ENCODE assay signal across 9 cellular contexts in the genomic region with DNA sequence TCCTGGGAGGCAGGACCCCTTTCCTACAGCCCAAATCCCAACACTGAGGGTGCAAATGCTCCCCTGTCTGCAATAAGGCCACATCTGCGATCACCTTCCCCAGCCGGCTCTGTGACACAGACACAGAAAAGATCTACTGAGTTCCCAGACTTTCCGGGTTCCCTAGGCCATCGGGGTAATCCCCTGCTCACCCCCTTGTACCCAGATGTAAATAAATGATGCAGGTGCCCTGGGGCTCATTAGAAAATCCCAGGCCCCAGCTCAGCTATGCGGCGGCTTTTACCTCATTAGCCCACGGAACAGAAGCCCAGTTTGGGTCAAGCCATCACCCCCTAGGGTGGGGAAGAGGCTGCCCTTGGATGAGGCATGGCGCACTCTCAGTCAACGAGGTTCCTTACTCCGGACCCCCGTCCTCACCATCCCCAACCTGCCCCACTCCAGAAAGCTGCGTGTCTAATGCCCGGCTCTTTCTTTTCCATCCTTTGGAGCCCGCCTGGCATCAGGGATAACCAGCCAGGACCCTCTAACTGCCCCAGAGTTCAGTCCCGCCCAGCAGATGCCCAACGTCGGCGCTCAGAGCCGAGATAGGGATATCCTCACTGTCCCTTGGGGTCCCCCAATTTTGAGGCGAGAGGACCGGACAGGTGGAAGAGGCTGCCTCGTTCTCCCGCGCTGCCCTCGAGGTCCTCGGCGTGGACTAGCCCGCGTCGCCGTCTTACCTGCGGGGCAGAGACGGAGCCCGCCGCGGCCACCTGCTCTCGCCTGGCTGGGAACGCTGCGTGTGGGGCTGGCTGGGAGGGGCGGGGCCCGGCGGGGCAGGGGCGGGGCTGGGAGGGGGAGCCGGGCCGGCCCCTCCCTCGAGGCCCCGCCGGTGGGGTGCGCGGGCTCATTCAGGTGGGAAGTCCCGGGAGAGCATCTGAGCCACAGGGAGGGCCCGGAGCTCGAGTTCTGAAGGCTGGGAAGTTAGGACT. TPM values are rescaled to one million over a fixed set of nuclear protein-coding genes. Genes with fewer than 3 reads are reported as not detected.
DNase-seq lines count a peak whose midpoint lies in the region; ATAC-seq and TF ChIP-seq lines count a peak whose summit lies in the region.
"Had no signal": no experiment of that assay in that cellular context is flagged by ENCODE, and none has a peak within 500 bp of the region (broad histone marks: within the 10 kb centered on the region; RNA-seq: fewer than 3 reads in every experiment).

A gene with protein sequence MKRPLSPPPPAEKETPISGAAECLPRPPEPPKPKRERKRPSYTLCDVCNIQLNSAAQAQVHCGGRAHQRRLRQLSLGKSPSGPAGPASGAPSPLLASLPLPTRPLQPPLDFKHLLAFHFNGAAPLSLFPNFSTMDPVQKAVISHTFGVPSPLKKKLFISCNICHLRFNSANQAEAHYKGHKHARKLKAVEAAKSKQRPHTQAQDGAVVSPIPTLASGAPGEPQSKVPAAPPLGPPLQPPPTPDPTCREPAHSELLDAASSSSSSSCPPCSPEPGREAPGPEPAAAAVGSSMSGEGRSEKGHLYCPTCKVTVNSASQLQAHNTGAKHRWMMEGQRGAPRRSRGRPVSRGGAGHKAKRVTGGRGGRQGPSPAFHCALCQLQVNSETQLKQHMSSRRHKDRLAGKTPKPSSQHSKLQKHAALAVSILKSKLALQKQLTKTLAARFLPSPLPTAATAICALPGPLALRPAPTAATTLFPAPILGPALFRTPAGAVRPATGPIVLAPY (minus strand): TSS at position 783 of the 971 bp plus-strand sequence. CDS start 35,417 bp downstream, outside the sequence.

- H3K4me1 ChIP-seq in ACC112 (ENCODE audit: control insufficient read depth, insufficient read depth, low read length, unreplicated experiment): peaks cover 5% of the 10 kb centered on the region
- peaks cover 0 to 10% of the 10 kb centered on the region in 2 donors for H3K4me1 ChIP-seq in left lung

- DNase-seq in activated T-cell treated with anti-CD3 and anti-CD28 coated beads, Interleukin-2, amount 50 U/mL, for 72 hours: peak in 1 of 2 donors; percentile 45
- DNase-seq in left lung (peak in 1 of 2 donors; percentile 87), amniotic stem cell (lab: John Stamatoyannopoulos, UW) (no peak), progenitor cell of endocrine pancreas (ENCODE audit: low spot score, unreplicated experiment) (no peak), hepatic stellate cell (ENCODE audit: low spot score) (no peak)

- H3K36me3 ChIP-seq in ACC112 (ENCODE audit: insufficient read depth, low read length): no peaks in the 10 kb centered on the region
- no peaks in the 10 kb centered on the region for H3K36me3 ChIP-seq in left lung

- TF ChIP-seq CTCF in left lung (IDR thresholded peaks at IDR 0.05) (no peak), progenitor cell of endocrine pancreas (IDR thresholded peaks at IDR 0.05; ENCODE audit: unreplicated experiment) (no peak)

- H3K9me3 Mint-ChIP-seq in IgD-negative memory B cell: no peaks in the 10 kb centered on the region
- no peaks in the 10 kb centered on the region for H3K9me3 Mint-ChIP-seq in activated T-cell treated with anti-CD3 and anti-CD28 coated beads, Interleukin-2, amount 50 U/mL, for 72 hours
- H3K9me3 Mint-ChIP-seq in progenitor cell of endocrine pancreas (ENCODE audit: low read depth): no peaks in the 10 kb centered on the region
- H3K9me3 Mint-ChIP-seq: neural crest cell had no signal

- H3K36me3 Mint-ChIP-seq in IgD-negative memory B cell: peaks cover 2% of the 10 kb centered on the region
- H3K36me3 Mint-ChIP-seq in activated T-cell treated with anti-CD3 and anti-CD28 coated beads, Interleukin-2, amount 50 U/mL, for 72 hours (ENCODE audit: insufficient read depth in 2 of 2): no peaks in the 10 kb centered on the region
- no peaks in the 10 kb centered on the region for H3K36me3 Mint-ChIP-seq in progenitor cell of endocrine pancreas (ENCODE audit: insufficient read depth)

- H3K9me3 ChIP-seq in left lung: no peaks in the 10 kb centered on the region

- H3K27ac ChIP-seq in ACC112 (ENCODE audit: low read depth, low read length) (no peak within 1 kb of the TSS), left lung (no peak within 1 kb of the TSS)

- intact Hi-C loops in left lung (cut with DNase I): no loop called here

- H3K4me3 Mint-ChIP-seq in IgD-negative memory B cell (peak within 1 kb of the TSS; percentile 62 to 83 (median 74)), progenitor cell of endocrine pancreas (ENCODE audit: low read depth) (no peak within 1 kb of the TSS)
- H3K4me3 Mint-ChIP-seq in activated T-cell treated with anti-CD3 and anti-CD28 coated beads, Interleukin-2, amount 50 U/mL, for 72 hours: peak within 1 kb of the TSS; percentile 61 to 63
- H3K4me3 Mint-ChIP-seq: neural crest cell had no signal

- H3K4me1 Mint-ChIP-seq in IgD-negative memory B cell (peaks cover 0 to 11% (median 5%) of the 10 kb centered on the region in 3 donors), progenitor cell of endocrine pancreas (ENCODE audit: low read depth) (no peaks in the 10 kb centered on the region)
- peaks cover 10% of the 10 kb centered on the region for H3K4me1 Mint-ChIP-seq in activated T-cell treated with anti-CD3 and anti-CD28 coated beads, Interleukin-2, amount 50 U/mL, for 72 hours (ENCODE audit: low read depth)

- H3K79me2 ChIP-seq in ACC112 (ENCODE audit: control insufficient read depth, insufficient read depth, low read length, unreplicated experiment): no peaks in the 10 kb centered on the region

- H3K27me3 Mint-ChIP-seq in IgD-negative memory B cell (peaks cover 11% of the 10 kb centered on the region), progenitor cell of endocrine pancreas (peaks cover 75% of the 10 kb centered on the region)
- H3K27me3 Mint-ChIP-seq in activated T-cell treated with anti-CD3 and anti-CD28 coated beads, Interleukin-2, amount 50 U/mL, for 72 hours (ENCODE audit: low read depth): peaks cover 22% of the 10 kb centered on the region

- H3K27me3 ChIP-seq in ACC112 (ENCODE audit: insufficient read depth, low read length): peaks cover 13% of the 10 kb centered on the region
- H3K27me3 ChIP-seq in left lung: peaks cover 14 to 38% of the 10 kb centered on the region in 2 donors

- H2AFZ ChIP-seq in ACC112 (ENCODE audit: low read length, unreplicated experiment): peak within 1 kb of the TSS; percentile 50

- no peak within 1 kb of the TSS for H3K27ac Mint-ChIP-seq in IgD-negative memory B cell
- no peak within 1 kb of the TSS for H3K27ac Mint-ChIP-seq in activated T-cell treated with anti-CD3 and anti-CD28 coated beads, Interleukin-2, amount 50 U/mL, for 72 hours
- H3K27ac Mint-ChIP-seq in progenitor cell of endocrine pancreas: no peak within 1 kb of the TSS

- H3K4me3 ChIP-seq in ACC112 (ENCODE audit: low read depth, low read length) (peak within 1 kb of the TSS; percentile 56), left lung (no peak within 1 kb of the TSS)

- peak; percentile 72 to 73 for ATAC-seq in activated T-cell treated with anti-CD3 and anti-CD28 coated beads, Interleukin-2, amount 50 U/mL, for 72 hours (replicated peaks in 1 of 2)
- peak; percentile 49 for ATAC-seq in left lung
- ATAC-seq in GM18861 (IDR thresholded peaks at IDR 0.05; ENCODE audit: unreplicated experiment): no peak

RNA-seq across cellular contexts. Expression of the gene that starts here (rescaled TPM):
- polyA plus RNA-seq in IgD-negative memory B cell: 0.09 TPM
- 1 to 10 TPM; 1.1 to 1.6 TPM for total RNA-seq in activated T-cell treated with anti-CD3 and anti-CD28 coated beads, Interleukin-2, amount 50 U/mL, for 72 hours
- under 1 TPM; 0.31 to 0.50 TPM for total RNA-seq in left lung
- 2.7 TPM in 2 replicates for total RNA-seq in progenitor cell of endocrine pancreas

Comparison
In these comparisons a context has a peak if more than half of its experiments do, and no peak if none do; other contexts are left out.
1. Peak in ATAC-seq in left lung; RNA of the gene not detected or under 1 TPM.